8 cellular contexts compared by ENCODE assay signal in the genomic region with DNA sequence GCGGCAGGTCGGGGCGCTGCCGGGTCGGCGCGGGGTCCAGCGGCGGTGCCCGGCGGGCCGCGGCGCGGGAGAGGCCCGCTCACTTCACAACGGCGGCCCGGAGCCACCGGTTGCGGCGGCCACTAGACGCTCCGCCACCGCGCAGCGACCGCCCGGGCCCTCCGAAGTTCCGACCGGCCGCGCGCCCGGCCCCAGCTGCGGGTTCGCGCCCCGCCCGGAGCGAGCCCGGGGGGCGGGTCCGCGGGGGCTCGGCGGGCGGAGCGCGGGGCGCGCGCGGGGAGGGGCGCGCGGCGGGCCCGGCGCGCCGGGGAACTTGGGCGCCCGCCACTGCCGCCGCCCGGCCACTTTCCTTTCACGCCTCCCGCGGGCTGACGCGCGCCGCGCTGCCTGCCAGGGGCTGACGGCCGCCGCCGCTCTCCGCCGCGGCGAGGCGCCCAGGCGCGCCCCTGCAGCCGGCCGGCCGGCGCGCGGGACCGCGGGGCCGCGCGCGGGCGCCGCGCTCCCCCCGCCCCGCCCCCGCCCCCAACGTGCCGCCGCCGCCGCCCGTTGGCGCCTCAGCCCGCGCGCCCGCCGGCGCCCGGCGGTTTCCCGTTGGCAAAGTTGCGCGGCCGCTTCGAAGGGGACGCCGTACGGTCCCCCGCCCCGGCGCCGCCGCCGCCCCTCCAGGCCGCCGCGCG. TPM values are rescaled to one million over a fixed set of nuclear protein-coding genes. Genes with fewer than 3 reads are reported as not detected.
DNase-seq lines count a peak whose midpoint lies in the region; ATAC-seq and TF ChIP-seq lines count a peak whose summit lies in the region.

No MANE protein-coding gene starts in this region.

- H3K27me3 Mint-ChIP-seq in activated naive CD8-positive, alpha-beta T cell treated with anti-CD3 and anti-CD28 coated beads, Interleukin-2, amount 10 ng/mL, durations not matched to agents 7 days and 5 days = peaks cover 5% of the 10 kb centered on the region

- peak overlapping the region; percentile 6 for H2BK120ac ChIP-seq in trophoblast cell (ENCODE audit: insufficient read depth, low read length, poor library complexity)

- H2AK5ac ChIP-seq in trophoblast cell (ENCODE audit: low read length) = no peak overlapping the region

- TF ChIP-seq CTCF in AG04450 (IDR thresholded peaks at IDR 0.05; ENCODE audit: low read depth, low read length) = no peak
- no peak for TF ChIP-seq CTCF in heart left ventricle (IDR thresholded peaks at IDR 0.05)
- TF ChIP-seq CTCF in vagina (IDR thresholded peaks at IDR 0.05) = no peak

- H3K4me3 ChIP-seq in AG04450 (ENCODE audit: low read depth, low read length) = peak overlapping the region; percentile 67
- peak overlapping the region; percentile 94 for H3K4me3 ChIP-seq in SJSA1
- H3K4me3 ChIP-seq in heart left ventricle = peak overlapping the region; percentile 74 to 99 (median 95)
- peak overlapping the region; percentile 79 for H3K4me3 ChIP-seq in trophoblast cell (ENCODE audit: low read depth, low read length)
- peak overlapping the region; percentile 90 to 95 for H3K4me3 ChIP-seq in vagina

- H3K36me3 ChIP-seq in SJSA1 (peaks cover 3% of the 10 kb centered on the region; the same call in 1 of the 2 replicates), heart left ventricle (no peaks in the 10 kb centered on the region), trophoblast cell (ENCODE audit: control insufficient read depth in 1 of 2, insufficient read depth in 2 of 2, low read length in 2 of 2) (no peaks in the 10 kb centered on the region), vagina (no peaks in the 10 kb centered on the region)

- peak overlapping the region; percentile 59 for H3K18ac ChIP-seq in trophoblast cell (ENCODE audit: low read length)

- peaks cover 11% of the 10 kb centered on the region for H3K27me3 ChIP-seq in AG04450 (ENCODE audit: control insufficient read depth, insufficient read depth, low read length)
- peaks cover 9% of the 10 kb centered on the region for H3K27me3 ChIP-seq in SJSA1 (replicated peaks)
- H3K27me3 ChIP-seq in heart left ventricle = no peaks in the 10 kb centered on the region
- peaks cover 21% of the 10 kb centered on the region for H3K27me3 ChIP-seq in trophoblast cell (ENCODE audit: insufficient read depth, low read length)
- no peaks in the 10 kb centered on the region for H3K27me3 ChIP-seq in vagina

- ATAC-seq in GM18520 (IDR thresholded peaks at IDR 0.05; ENCODE audit: unreplicated experiment) (peak; percentile 38), HG03097 (IDR thresholded peaks at IDR 0.05; ENCODE audit: low FRiP score, unreplicated experiment) (peak; percentile 40), heart left ventricle (peak; percentile 27 to 73 (median 68))
- ATAC-seq in activated naive CD8-positive, alpha-beta T cell treated with anti-CD3 and anti-CD28 coated beads, Interleukin-2, amount 10 ng/mL, durations not matched to agents 7 days and 5 days (ENCODE audit: low read depth) = peak; percentile 29

- peak overlapping the region; percentile 64 for H2BK5ac ChIP-seq in trophoblast cell (ENCODE audit: low read depth, low read length, poor library complexity)

- intact Hi-C loops in heart left ventricle (cut with DNase I) (loop anchor here in 1 of 10 donors (10.0 kb wide), 1 partner anchor 110 kb away; no protein-coding TSS in a partner anchor), vagina (cut with DNase I) (no loop called here)

- peak overlapping the region; percentile 95 for H3K27ac Mint-ChIP-seq in activated naive CD8-positive, alpha-beta T cell treated with anti-CD3 and anti-CD28 coated beads, Interleukin-2, amount 10 ng/mL, durations not matched to agents 7 days and 5 days

- H4K91ac ChIP-seq in trophoblast cell (ENCODE audit: low read depth, low read length) = no peak overlapping the region

- H3K4me1 Mint-ChIP-seq in activated naive CD8-positive, alpha-beta T cell treated with anti-CD3 and anti-CD28 coated beads, Interleukin-2, amount 10 ng/mL, durations not matched to agents 7 days and 5 days = peaks cover 29% of the 10 kb centered on the region

- peak overlapping the region; percentile 77 for H3K9ac ChIP-seq in trophoblast cell (ENCODE audit: low read length)

- no peak overlapping the region for H3K4ac ChIP-seq in trophoblast cell (ENCODE audit: low read depth, low read length)

- no peak for DNase-seq in AG04450 (ENCODE audit: low read depth, low spot score)
- no peak for DNase-seq in SJSA1 (ENCODE audit: low read depth in 1 of 2, low spot score in 2 of 2)
- peak; percentile 81 for DNase-seq in activated naive CD8-positive, alpha-beta T cell treated with anti-CD3 and anti-CD28 coated beads, Interleukin-2, amount 10 ng/mL, durations not matched to agents 7 days and 5 days
- DNase-seq in heart left ventricle = peak; percentile 61 to 80 (median 73)
- peak in 1 of 2 donors; percentile 69 for DNase-seq in trophoblast cell
- DNase-seq in vagina (ENCODE audit: extremely low spot score in 2 of 2) = no peak

- peak overlapping the region; percentile 66 for H4K8ac ChIP-seq in trophoblast cell (ENCODE audit: low read depth, low read length)

- H3K4me3 Mint-ChIP-seq in activated naive CD8-positive, alpha-beta T cell treated with anti-CD3 and anti-CD28 coated beads, Interleukin-2, amount 10 ng/mL, durations not matched to agents 7 days and 5 days = peak overlapping the region; percentile 92

- CTCF ChIA-PET in AG04450 (lab: Charles Lee) = interaction anchor here (0.5 kb wide), 1 partner anchor 38 kb away, joined by 4 read pairs; no protein-coding TSS in a partner anchor

- H3K27ac ChIP-seq in AG04450 (ENCODE audit: low read depth, low read length) (peak overlapping the region; percentile 31), SJSA1 (peak overlapping the region; percentile 64), heart left ventricle (peak overlapping the region; percentile 76 to 96 (median 92)), trophoblast cell (ENCODE audit: low read depth, low read length) (no peak overlapping the region), vagina (peak overlapping the region; percentile 89)

- no peak overlapping the region for H3K23ac ChIP-seq in trophoblast cell (ENCODE audit: low read length)

- H3K4me1 ChIP-seq in SJSA1 (replicated peaks) (peaks cover 20% of the 10 kb centered on the region), heart left ventricle (peaks cover 0 to 36% (median 20%) of the 10 kb centered on the region in 12 donors), trophoblast cell (ENCODE audit: control insufficient read depth in 1 of 2, insufficient read depth in 2 of 2, low read length in 2 of 2) (peaks cover 0 to 7% of the 10 kb centered on the region in 2 experiments), vagina (peaks cover 17% of the 10 kb centered on the region)

- peaks cover 2% of the 10 kb centered on the region for H3K36me3 Mint-ChIP-seq in activated naive CD8-positive, alpha-beta T cell treated with anti-CD3 and anti-CD28 coated beads, Interleukin-2, amount 10 ng/mL, durations not matched to agents 7 days and 5 days

- H3K9me3 ChIP-seq in AG04450 (ENCODE audit: control insufficient read depth, insufficient read depth, low read length) (no peaks in the 10 kb centered on the region; the same call in 1 of the 2 replicates), SJSA1 (replicated peaks) (peaks cover 5% of the 10 kb centered on the region; the same call in 1 of the 2 replicates), heart left ventricle (no peaks in the 10 kb centered on the region), trophoblast cell (ENCODE audit: insufficient read depth, low read depth, low read length) (no peaks in the 10 kb centered on the region), vagina (no peaks in the 10 kb centered on the region)

- peaks cover 3% of the 10 kb centered on the region for H3K79me1 ChIP-seq in trophoblast cell (ENCODE audit: low read length)

- H2AFZ ChIP-seq in trophoblast cell (ENCODE audit: insufficient read depth, low read length, poor library complexity) = peak overlapping the region; percentile 86

- H3K79me2 ChIP-seq in trophoblast cell (ENCODE audit: control insufficient read depth, insufficient read depth, low read length, poor library complexity) = peaks cover 7% of the 10 kb centered on the region

- H3K9me3 Mint-ChIP-seq in activated naive CD8-positive, alpha-beta T cell treated with anti-CD3 and anti-CD28 coated beads, Interleukin-2, amount 10 ng/mL, durations not matched to agents 7 days and 5 days = no peaks in the 10 kb centered on the region

- TF ChIP-seq POLR2A in heart left ventricle (IDR thresholded peaks at IDR 0.05) (peak in 1 of 2 donors; percentile 41), vagina (IDR thresholded peaks at IDR 0.05) (peak in 1 of 2 donors; percentile 19)

- WGBS in heart left ventricle, 4 donors = 1% methylated on average over 45 to 138 of the region's 138 CpGs
- WGBS in trophoblast cell (ENCODE audit: extremely low coverage, insufficient coverage, insufficient read length) = no CpG with 5 or more reads among the region's 138 CpGs

- no peak overlapping the region for H2BK12ac ChIP-seq in trophoblast cell (ENCODE audit: low read length)

- POLR2A ChIA-PET in AG04450 (lab: Yijun Ruan, JAX) = no interaction called here
- POLR2A ChIA-PET in activated naive CD8-positive, alpha-beta T cell treated with anti-CD3 and anti-CD28 coated beads, Interleukin-2, amount 10 ng/mL, durations not matched to agents 7 days and 5 days (lab: Charles Lee) = interaction anchor here (0.6 to 2.2 kb wide), 14 partner anchors 14 to 360 kb away, joined by 3 to 8 read pairs (median 4); a partner anchor contains a TSS

- peak overlapping the region; percentile 92 for H3K4me2 ChIP-seq in trophoblast cell (ENCODE audit: low read length)

- peak overlapping the region; percentile 59 for H3K14ac ChIP-seq in trophoblast cell (ENCODE audit: low read length)

- H4K12ac ChIP-seq in trophoblast cell (ENCODE audit: low read depth, low read length) = peak overlapping the region; percentile 54

RNA-seq across cellular contexts. Expression of a gene that starts 0.6 kb away (rescaled TPM):
- 1.6 and 2.0 TPM in 2 replicates for polyA plus RNA-seq in AG04450 (2011; rRNA removed)
- polyA minus RNA-seq in AG04450 (2011; rRNA and poly(A)+ RNA removed) = 3.8 and 4.0 TPM in 2 replicates
- total RNA-seq in SJSA1 (2014; rRNA removed; shearing (Covaris generic)) = 1.9 and 15.1 TPM in 2 replicates
- total RNA-seq in activated naive CD8-positive, alpha-beta T cell treated with anti-CD3 and anti-CD28 coated beads, Interleukin-2, amount 10 ng/mL, durations not matched to agents 7 days and 5 days = 10 to 100 TPM; 29.5 to 30.8 TPM
- total RNA-seq in heart left ventricle = 10 to 100 TPM; 13.7 to 18.8 (median 15.5) TPM
- 1 to 10 TPM; 3.4 to 9.6 TPM for polyA plus RNA-seq in heart left ventricle
- polyA plus RNA-seq in trophoblast cell (2013) = 1.4 and 1.8 TPM in 2 replicates
- total RNA-seq in vagina = 9.1 TPM

Comparison
In these comparisons a context has a peak if more than half of its experiments do, and no peak if none do; other contexts are left out.
1. DNase-seq: peak in activated naive CD8-positive, alpha-beta T cell treated with anti-CD3 and anti-CD28 coated beads, Interleukin-2, amount 10 ng/mL, durations not matched to agents 7 days and 5 days (single experiment) and heart left ventricle (5 of 5); none in AG04450 (single experiment), SJSA1 (0 of 2) and vagina (0 of 2).
2. Peak in every context shown above with its lines, with median percentiles within 50 percentile points of each other: H3K4me3 ChIP-seq and ATAC-seq.